Comparison of ENCODE assay signal across 8 cellular contexts in genomic region chr1:20640183-20640597, GRCh38. TPM values are rescaled to one million over a fixed set of nuclear protein-coding genes. Genes with fewer than 3 reads are reported as not detected.
DNase-seq lines count a peak whose midpoint lies in the region; ATAC-seq, FAIRE-seq and TF ChIP-seq lines count a peak whose summit lies in the region.

No MANE protein-coding gene starts in this region.

- no peaks in the 10 kb centered on the region for H3K9me3 ChIP-seq in H1 (ENCODE audit: insufficient read depth in 2 of 2, low read depth in 1 of 2, low read length in 1 of 2)
- H3K9me3 ChIP-seq in mucosa of descending colon: no peaks in the 10 kb centered on the region
- H3K9me3 ChIP-seq in testis: no peaks in the 10 kb centered on the region

- DNase-seq in AG09309 (ENCODE audit: low read depth): no peak
- peak; percentile 51 for DNase-seq in GM19239 (ENCODE audit: insufficient read length, low spot score)
- peak; percentile 33 for DNase-seq in NCI-H460 (ENCODE audit: extremely low read depth, low read depth)
- DNase-seq in activated CD4-positive, alpha-beta T cell treated with anti-CD3 and anti-CD28 coated beads, Interleukin-2, amount 50 U/mL, for 48 hours: peak; percentile 53 to 68
- peak in 1 of 2 experiments; percentile 72 for DNase-seq in H1 (ENCODE audit: low read depth in 1 of 2, low spot score in 2 of 2)
- DNase-seq in mucosa of descending colon: peak in 1 of 3 donors; percentile 79
- peak; percentile 57 for DNase-seq in testis

- H3K4ac ChIP-seq in H1 (replicated peaks; ENCODE audit: insufficient read length, low read depth, low read length): peak overlapping the region; percentile 42

- peak; percentile 86 to 87 for TF ChIP-seq RAD21 in H1 (IDR thresholded peaks at IDR 0.05 in 1 of 2, conservative IDR thresholded peaks at IDR 0.05 in 1 of 2; ENCODE audit: low read depth in 2 of 2, low read length in 2 of 2)

- no peak overlapping the region for H2BK15ac ChIP-seq in H1 (ENCODE audit: low read length)

- no peak overlapping the region for H2BK12ac ChIP-seq in H1 (ENCODE audit: low read depth, low read length)

- H3K9ac ChIP-seq in H1 (replicated peaks in 1 of 4; ENCODE audit: extremely low read depth in 1 of 4, low read depth in 3 of 4, low read length in 3 of 4): no peak overlapping the region

- H2BK5ac ChIP-seq in H1 (ENCODE audit: low read depth, low read length): no peak overlapping the region

- H4K20me1 ChIP-seq in H1 (replicated peaks in 1 of 2; ENCODE audit: control insufficient read depth in 1 of 2, insufficient read depth in 2 of 2, low read length in 2 of 2): peaks cover 1 to 3% of the 10 kb centered on the region in 2 experiments

- TF ChIP-seq POLR2A in H1 (IDR thresholded peaks at IDR 0.05; ENCODE audit: control extremely low read depth in 1 of 2, low read depth in 2 of 2, low read length in 2 of 2) (no peak), testis (IDR thresholded peaks at IDR 0.05) (no peak)

- peak; percentile 47 for FAIRE-seq in GM19239 (lab: Jason Lieb, UNC)
- peak; percentile 63 for FAIRE-seq in H1 (lab: Jason Lieb, UNC)

- POLR2A ChIA-PET in H1 (lab: Charles Lee; ENCODE audit: partially characterized antibody): interaction anchor here (2.0 kb wide), 1 partner anchor 10 kb away, joined by 11 read pairs; no protein-coding TSS in a partner anchor

- H3K4me1 ChIP-seq in H1 (replicated peaks in 1 of 4; ENCODE audit: control insufficient read depth in 3 of 4, insufficient read depth in 4 of 4, low read length in 3 of 4) (peaks cover 0 to 5% (median 3%) of the 10 kb centered on the region in 4 experiments; a peak in 3 of 7 replicates), mucosa of descending colon (ENCODE audit: low read depth) (no peaks in the 10 kb centered on the region), testis (no peaks in the 10 kb centered on the region)

- H3K27me3 ChIP-seq in H1 (replicated peaks in 1 of 4; ENCODE audit: control insufficient read depth in 3 of 4, extremely low read depth in 1 of 4, insufficient read depth in 3 of 4, low read length in 3 of 4) (no peaks in the 10 kb centered on the region), testis (no peaks in the 10 kb centered on the region)

- no peak overlapping the region for H4K91ac ChIP-seq in H1 (replicated peaks; ENCODE audit: insufficient read length, low read length)

- H4K5ac ChIP-seq in H1 (ENCODE audit: insufficient read length, low read depth, low read length): no peak overlapping the region

- H3K14ac ChIP-seq in H1 (ENCODE audit: insufficient read length): no peak overlapping the region

- H3K56ac ChIP-seq in H1 (replicated peaks; ENCODE audit: insufficient read length, low read depth, low read length): no peak overlapping the region

- H2AFZ ChIP-seq in H1 (ENCODE audit: low read length): no peak overlapping the region

- H3K27ac ChIP-seq in H1 (ENCODE audit: low read depth, low read length) (no peak overlapping the region), testis (no peak overlapping the region)

- intact Hi-C loops in mucosa of descending colon (cut with DNase I, micrococcal nuclease) (loop anchor here in 1 of 2 donors (10.0 kb wide), 1 partner anchor 115 kb away; no protein-coding TSS in a partner anchor), testis (cut with DNase I; ENCODE audit: low total_unique reads) (loop anchor here (10.0 kb wide), 1 partner anchor 115 kb away; no protein-coding TSS in a partner anchor)

- WGBS in H1 (ENCODE audit: extremely low coverage in 1 of 2, insufficient coverage in 1 of 2, insufficient read length in 1 of 2, insufficient replicate concordance in 2 of 2, low coverage in 1 of 2, low lambda C conversion rate in 2 of 2, missing lambda C conversion rate in 1 of 2), 2 experiments: 25% methylated on average over 6 of the region's 6 CpGs; no CpG with 5 or more reads in 1 of the 2 experiments
- WGBS in testis, 2 donors: 48 to 58% methylated on average over 6 of the region's 6 CpGs

- CTCF ChIA-PET in H1 (lab: Charles Lee; ENCODE audit: partially characterized antibody): interaction anchor here (0.7 to 8.2 kb wide), 23 partner anchors 8 to 126 kb away, joined by 3 to 85 read pairs (median 4); partner anchors contain the start of gene PINK1

- no peak overlapping the region for H3K18ac ChIP-seq in H1 (ENCODE audit: extremely low read depth, low read length)

- H3K23ac ChIP-seq in H1 (ENCODE audit: insufficient read length): no peak overlapping the region

- no peak for TF ChIP-seq EP300 in H1 (IDR thresholded peaks at IDR 0.05; ENCODE audit: borderline replicate concordance in 1 of 2, low read depth in 2 of 2, low read length in 2 of 2)

- peak; percentile 77 for ATAC-seq in mucosa of descending colon
- ATAC-seq in HG03025 (IDR thresholded peaks at IDR 0.05; ENCODE audit: low FRiP score, unreplicated experiment): no peak

- H3K23me2 ChIP-seq in H1 (ENCODE audit: low read depth, low read length): no peaks in the 10 kb centered on the region

- no peak overlapping the region for H2BK20ac ChIP-seq in H1 (ENCODE audit: low read length)

- H2AK5ac ChIP-seq in H1 (ENCODE audit: low read depth, low read length): no peak overlapping the region

- H3K79me1 ChIP-seq in H1 (ENCODE audit: low read depth, low read length): no peaks in the 10 kb centered on the region

- no peak overlapping the region for H2BK120ac ChIP-seq in H1 (replicated peaks; ENCODE audit: low read depth, low read length)

- H3K79me2 ChIP-seq in H1 (ENCODE audit: control insufficient read depth in 1 of 2, insufficient read depth in 2 of 2, low read length in 2 of 2): no peaks in the 10 kb centered on the region

- H3K4me3 ChIP-seq in AG09309 (ENCODE audit: control insufficient read depth, low read depth, low read length) (no peak overlapping the region), H1 (ENCODE audit: extremely low read depth in 1 of 4, insufficient read depth in 2 of 4, low read depth in 3 of 4, low read length in 4 of 4) (no peak overlapping the region), mucosa of descending colon (no peak overlapping the region), testis (no peak overlapping the region)

- TF ChIP-seq CTCF in AG09309 (IDR thresholded peaks at IDR 0.05; ENCODE audit: control insufficient read depth, insufficient read depth, low read depth, low read length, missing control alignments) (peak; percentile 83), H1 (IDR thresholded peaks at IDR 0.05; ENCODE audit: control extremely low read depth in 1 of 3, insufficient read depth in 1 of 3, low read depth in 1 of 3, low read length in 3 of 3) (peak; percentile 14 to 78 (median 77)), mucosa of descending colon (IDR thresholded peaks at IDR 0.05) (peak; percentile 29), testis (IDR thresholded peaks at IDR 0.05) (peak; percentile 60 to 84 (median 74))

- H3K4me2 ChIP-seq in H1 (ENCODE audit: insufficient read depth in 1 of 2, low read depth in 2 of 2, low read length in 2 of 2): no peak overlapping the region

- H3K36me3 ChIP-seq in H1 (ENCODE audit: control insufficient read depth in 2 of 4, insufficient read depth in 4 of 4, low read length in 3 of 4): peaks cover 0 to 4% (median 0%) of the 10 kb centered on the region in 4 experiments; a peak in 3 of 8 replicates
- no peaks in the 10 kb centered on the region for H3K36me3 ChIP-seq in mucosa of descending colon (ENCODE audit: low read depth)
- no peaks in the 10 kb centered on the region for H3K36me3 ChIP-seq in testis (ENCODE audit: low read depth, missing control alignments)

- no peak overlapping the region for H4K8ac ChIP-seq in H1 (ENCODE audit: extremely low read depth, insufficient read depth, low read length)

RNA-seq across cellular contexts. Expression of gene PINK1, which starts 6.9 kb away (rescaled TPM):
- 6.1 and 6.7 TPM in 2 replicates for total RNA-seq in NCI-H460 (2014; rRNA removed; shearing (Covaris generic))
- polyA plus RNA-seq in NCI-H460 (2014; cell fraction: nucleus; rRNA removed): 5.2 and 5.6 TPM in 2 replicates
- 19.3 and 20.5 TPM in 2 replicates for total RNA-seq in H1 (2021; fragmentation: NEBNext Ultra II Directional; extraction: Animal tissue kit (Norgen Biotek cat#: 25700))
- polyA plus RNA-seq in H1 (2011; rRNA removed) (16.1 and 21.0 TPM in 2 replicates), testis (ENCODE audit: insufficient read depth, low read depth, low replicate concordance) (340 TPM)
- 24.1 TPM for polyA plus RNA-seq in H1 (2011; cell fraction: cytosol; rRNA removed)
- 18.1 TPM for polyA plus RNA-seq in H1 (2011; cell fraction: nucleus; rRNA removed)
- 13.9 to 22.3 TPM (median 20.0 TPM) in 4 replicates for polyA plus RNA-seq in H1 (2012, experiment 1 of 2)
- 14.5 TPM for polyA plus RNA-seq in H1 (2012, experiment 2 of 2)
- polyA plus RNA-seq in H1 (2013, experiment 1 of 2): 12.1 TPM
- 12.0 TPM for polyA plus RNA-seq in H1 (2013, experiment 2 of 2)
- polyA minus RNA-seq in H1 (2011; rRNA and poly(A)+ RNA removed): 8.6 and 13.2 TPM in 2 replicates
- 7.8 TPM for polyA minus RNA-seq in H1 (2011; cell fraction: cytosol; rRNA and poly(A)+ RNA removed)
- polyA minus RNA-seq in H1 (2011; cell fraction: nucleus; rRNA and poly(A)+ RNA removed): 5.9 TPM
- total RNA-seq in mucosa of descending colon (100 to 1,000 TPM in 2 of 3 donors, 10 to 100 TPM in 1; 75.4 to 141 (median 111) TPM), testis (100 to 1,000 TPM; 157 to 168 TPM)

RNA-seq across cellular contexts. Expression of gene DDOST, which starts 21.0 kb away (rescaled TPM):
- total RNA-seq in NCI-H460 (2014; rRNA removed; shearing (Covaris generic)): 275 and 282 TPM in 2 replicates
- 251 and 252 TPM in 2 replicates for polyA plus RNA-seq in NCI-H460 (2014; cell fraction: nucleus; rRNA removed)
- total RNA-seq in H1 (2021; fragmentation: NEBNext Ultra II Directional; extraction: Animal tissue kit (Norgen Biotek cat#: 25700)): 253 and 260 TPM in 2 replicates
- polyA plus RNA-seq in H1 (2011; rRNA removed): 300 and 336 TPM in 2 replicates
- 310 TPM for polyA plus RNA-seq in H1 (2011; cell fraction: cytosol; rRNA removed)
- polyA plus RNA-seq in H1 (2011; cell fraction: nucleus; rRNA removed): 218 TPM
- 199 to 273 TPM (median 262 TPM) in 4 replicates for polyA plus RNA-seq in H1 (2012, experiment 1 of 2)
- 359 TPM for polyA plus RNA-seq in H1 (2012, experiment 2 of 2)
- polyA plus RNA-seq in H1 (2013, experiment 1 of 2): 314 TPM
- polyA plus RNA-seq in H1 (2013, experiment 2 of 2): 341 TPM
- polyA minus RNA-seq in H1 (2011; rRNA and poly(A)+ RNA removed): 272 and 301 TPM in 2 replicates
- 158 TPM for polyA minus RNA-seq in H1 (2011; cell fraction: cytosol; rRNA and poly(A)+ RNA removed)
- 100 TPM for polyA minus RNA-seq in H1 (2011; cell fraction: nucleus; rRNA and poly(A)+ RNA removed)
- total RNA-seq in mucosa of descending colon: 100 to 1,000 TPM; 103 to 263 (median 159) TPM
- 100 to 1,000 TPM; 207 to 275 TPM for total RNA-seq in testis
- 237 TPM for polyA plus RNA-seq in testis (ENCODE audit: insufficient read depth, low read depth, low replicate concordance)

RNA-seq across cellular contexts. Expression of gene CDA, which starts 51.3 kb away (rescaled TPM):
- 0.35 TPM in 1 of 2 replicates, not detected in the other for total RNA-seq in NCI-H460 (2014; rRNA removed; shearing (Covaris generic))
- not detected in 2 replicates for polyA plus RNA-seq in NCI-H460 (2014; cell fraction: nucleus; rRNA removed)
- 3.3 and 4.4 TPM in 2 replicates for total RNA-seq in H1 (2021; fragmentation: NEBNext Ultra II Directional; extraction: Animal tissue kit (Norgen Biotek cat#: 25700))
- polyA plus RNA-seq in H1 (2011; rRNA removed) (11.3 TPM in 2 replicates), testis (ENCODE audit: insufficient read depth, low read depth, low replicate concordance) (2.5 TPM)
- polyA plus RNA-seq in H1 (2011; cell fraction: cytosol; rRNA removed): 7.0 TPM
- polyA plus RNA-seq in H1 (2011; cell fraction: nucleus; rRNA removed): 5.3 TPM
- 4.4 to 10.1 TPM (median 7.1 TPM) in 4 replicates for polyA plus RNA-seq in H1 (2012, experiment 1 of 2)
- 7.0 TPM for polyA plus RNA-seq in H1 (2012, experiment 2 of 2)
- polyA plus RNA-seq in H1 (2013, experiment 1 of 2): 7.4 TPM
- 7.4 TPM for polyA plus RNA-seq in H1 (2013, experiment 2 of 2)
- polyA minus RNA-seq in H1 (2011; rRNA and poly(A)+ RNA removed): 3.0 and 3.9 TPM in 2 replicates
- polyA minus RNA-seq in H1 (2011; cell fraction: cytosol; rRNA and poly(A)+ RNA removed): 4.9 TPM
- polyA minus RNA-seq in H1 (2011; cell fraction: nucleus; rRNA and poly(A)+ RNA removed): 2.2 TPM
- total RNA-seq in mucosa of descending colon (10 to 100 TPM; 33.9 to 63.8 (median 60.9) TPM), testis (1 to 10 TPM in 1 of 2 donors, under 1 TPM in 1; 0.81 to 2.0 TPM)

Comparison
In these comparisons a context has a peak if more than half of its experiments do, and no peak if none do; other contexts are left out.
1. CTCF ChIP-seq: peak in every context shown above with its lines; median percentile 83 in AG09309; 77 in H1; 74 in testis; 29 in mucosa of descending colon.